Comparison of ENCODE assay signal across 19 cellular contexts in the genomic region with DNA sequence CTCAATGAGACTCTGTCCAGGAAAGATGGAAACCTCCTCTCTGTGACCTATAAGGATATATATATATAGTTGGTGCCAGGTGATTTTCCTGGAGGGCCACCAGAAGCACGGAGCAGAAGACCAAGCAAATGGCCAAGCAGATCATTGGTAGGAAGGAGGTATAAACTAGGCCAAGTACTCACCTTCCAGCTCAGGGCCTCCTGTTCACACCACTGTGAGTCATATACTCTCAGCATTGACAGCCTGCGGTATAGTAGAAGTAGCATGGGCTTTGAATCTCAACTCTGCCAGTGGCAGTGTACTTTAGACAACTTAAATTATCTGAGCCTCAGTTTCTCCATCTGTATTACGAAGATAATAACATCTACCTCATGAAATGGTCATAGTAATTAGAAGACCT. TPM values are rescaled to one million over a fixed set of nuclear protein-coding genes. Genes with fewer than 3 reads are reported as not detected.
DNase-seq lines count a peak whose midpoint lies in the region; ATAC-seq and TF ChIP-seq lines count a peak whose summit lies in the region.
"Had no signal": no experiment of that assay in that cellular context is flagged by ENCODE, and none has a peak within 500 bp of the region (broad histone marks: within the 10 kb centered on the region; RNA-seq: fewer than 3 reads in every experiment).

No MANE protein-coding gene starts in this region.

- no peaks in the 10 kb centered on the region for H3K27me3 Mint-ChIP-seq in activated T-cell treated with anti-CD3 and anti-CD28 coated beads, Interleukin-2, amount 50 U/mL, for 24 hours
- H3K27me3 Mint-ChIP-seq in CD8-positive, alpha-beta T cell (ENCODE audit: low read depth), result no peaks in the 10 kb centered on the region
- no peaks in the 10 kb centered on the region for H3K27me3 Mint-ChIP-seq in activated CD8-positive, alpha-beta T cell treated with anti-CD3 and anti-CD28 coated beads for 36 hours
- H3K27me3 Mint-ChIP-seq in immature natural killer cell (ENCODE audit: low read depth in 3 of 3), result peaks cover 0 to 3% (median 2%) of the 10 kb centered on the region in 3 donors
- peaks cover 10% of the 10 kb centered on the region for H3K27me3 Mint-ChIP-seq in stimulated activated memory B cell treated with anti-CD40 and anti-IgM and Interleukin-4, amounts not matched to agents 10 μg/mL and 1 μg/mL and 100 μg/mL, for 72 hours

- peaks cover 85% of the 10 kb centered on the region for H3K36me3 Mint-ChIP-seq in activated T-cell treated with anti-CD3 and anti-CD28 coated beads, Interleukin-2, amount 50 U/mL, for 24 hours (ENCODE audit: low read depth)
- H3K36me3 Mint-ChIP-seq in CD8-positive, alpha-beta T cell, result no peaks in the 10 kb centered on the region
- peaks cover 66% of the 10 kb centered on the region for H3K36me3 Mint-ChIP-seq in activated CD8-positive, alpha-beta T cell treated with anti-CD3 and anti-CD28 coated beads for 36 hours (ENCODE audit: low read depth)
- peaks cover 11 to 43% (median 21%) of the 10 kb centered on the region in 3 donors for H3K36me3 Mint-ChIP-seq in immature natural killer cell
- H3K36me3 Mint-ChIP-seq in stimulated activated memory B cell treated with anti-CD40 and anti-IgM and Interleukin-4, amounts not matched to agents 10 μg/mL and 1 μg/mL and 100 μg/mL, for 72 hours, result peaks cover 6% of the 10 kb centered on the region
- H3K36me3 Mint-ChIP-seq: CD14-positive monocyte had no signal

- ATAC-seq in CD8-positive, alpha-beta T cell, result peak; percentile 54
- ATAC-seq in activated CD8-positive, alpha-beta T cell treated with anti-CD3 and anti-CD28 coated beads for 36 hours, result peak; percentile 85
- ATAC-seq in HG03432 (IDR thresholded peaks at IDR 0.05; ENCODE audit: unreplicated experiment), result no peak
- no peak for ATAC-seq in stimulated activated memory B cell treated with anti-CD40 and anti-IgM and Interleukin-4, amounts not matched to agents 10 μg/mL and 1 μg/mL and 100 μg/mL, for 72 hours

- POLR2A ChIA-PET in CD8-positive, alpha-beta T cell (lab: Charles Lee), result no interaction called here
- POLR2A ChIA-PET in activated CD8-positive, alpha-beta T cell treated with anti-CD3 and anti-CD28 coated beads for 36 hours (lab: Charles Lee), result interaction anchor here (0.5 to 1.1 kb wide), 4 partner anchors 10 to 92 kb away, joined by 3 to 4 read pairs (median 4); no protein-coding TSS in a partner anchor

- no peak overlapping the region for H3K27ac ChIP-seq in CD8-positive, alpha-beta T cell (ENCODE audit: low read depth, low read length)
- H3K27ac ChIP-seq: PC-9 had no signal

- no peaks in the 10 kb centered on the region for H3K4me1 ChIP-seq in CD8-positive, alpha-beta T cell (ENCODE audit: insufficient read depth, low read length)

- H3K27ac Mint-ChIP-seq in activated T-cell treated with anti-CD3 and anti-CD28 coated beads, Interleukin-2, amount 50 U/mL, for 24 hours, result peak overlapping the region; percentile 48
- no peak overlapping the region for H3K27ac Mint-ChIP-seq in CD8-positive, alpha-beta T cell
- H3K27ac Mint-ChIP-seq in activated CD8-positive, alpha-beta T cell treated with anti-CD3 and anti-CD28 coated beads for 36 hours, result no peak overlapping the region
- peak overlapping the region; percentile 30 to 87 (median 57) for H3K27ac Mint-ChIP-seq in immature natural killer cell
- H3K27ac Mint-ChIP-seq in stimulated activated memory B cell treated with anti-CD40 and anti-IgM and Interleukin-4, amounts not matched to agents 10 μg/mL and 1 μg/mL and 100 μg/mL, for 72 hours, result no peak overlapping the region
- H3K27ac Mint-ChIP-seq: CD14-positive monocyte, H9 had no signal

- peaks cover 42% of the 10 kb centered on the region for H3K4me1 Mint-ChIP-seq in activated T-cell treated with anti-CD3 and anti-CD28 coated beads, Interleukin-2, amount 50 U/mL, for 24 hours (ENCODE audit: low read depth)
- no peaks in the 10 kb centered on the region for H3K4me1 Mint-ChIP-seq in CD8-positive, alpha-beta T cell (ENCODE audit: low read depth)
- H3K4me1 Mint-ChIP-seq in activated CD8-positive, alpha-beta T cell treated with anti-CD3 and anti-CD28 coated beads for 36 hours (ENCODE audit: low read depth), result peaks cover 16% of the 10 kb centered on the region
- peaks cover 9 to 44% of the 10 kb centered on the region in 2 donors for H3K4me1 Mint-ChIP-seq in immature natural killer cell
- peaks cover 4% of the 10 kb centered on the region for H3K4me1 Mint-ChIP-seq in stimulated activated memory B cell treated with anti-CD40 and anti-IgM and Interleukin-4, amounts not matched to agents 10 μg/mL and 1 μg/mL and 100 μg/mL, for 72 hours
- H3K4me1 Mint-ChIP-seq: CD14-positive monocyte had no signal

- no peaks in the 10 kb centered on the region for H3K36me3 ChIP-seq in CD8-positive, alpha-beta T cell (ENCODE audit: insufficient read depth, low read length)

- H3K9me3 ChIP-seq in CD8-positive, alpha-beta T cell (ENCODE audit: low read length), result no peaks in the 10 kb centered on the region

- no peak for DNase-seq in activated T-cell treated with anti-CD3 and anti-CD28 coated beads, Interleukin-2, amount 50 U/mL, for 24 hours
- DNase-seq in activated T-cell treated with anti-CD3 and anti-CD28 coated beads, Interleukin-2, amount 50 U/mL, for 1 hour, result no peak
- no peak for DNase-seq in CD8-positive, alpha-beta T cell
- no peak for DNase-seq in activated CD8-positive, alpha-beta T cell treated with anti-CD3 and anti-CD28 coated beads for 36 hours
- peak in 2 of 3 donors; percentile 33 to 35 for DNase-seq in immature natural killer cell
- DNase-seq: ACHN, AML-193, Calu3, DMS53, H9, NCI-H1105 treated with DMSO at 0.1 percent for 48 hours, NCI-H1694 treated with DMSO at 0.1 percent for 48 hours, NCI-H2107, NCI-H2227 treated with DMSO at 0.1 percent for 48 hours, NCI-H524, PC-9 had no signal

- no peaks in the 10 kb centered on the region for H3K27me3 ChIP-seq in CD8-positive, alpha-beta T cell (ENCODE audit: insufficient read depth, low read length)

- no peak for TF ChIP-seq CTCF in CD8-positive, alpha-beta T cell (IDR thresholded peaks at IDR 0.05)
- TF ChIP-seq CTCF in activated CD8-positive, alpha-beta T cell treated with anti-CD3 and anti-CD28 coated beads for 36 hours (IDR thresholded peaks at IDR 0.05), result no peak

- no peaks in the 10 kb centered on the region for H3K9me3 Mint-ChIP-seq in activated T-cell treated with anti-CD3 and anti-CD28 coated beads, Interleukin-2, amount 50 U/mL, for 24 hours
- no peaks in the 10 kb centered on the region for H3K9me3 Mint-ChIP-seq in CD8-positive, alpha-beta T cell
- H3K9me3 Mint-ChIP-seq in activated CD8-positive, alpha-beta T cell treated with anti-CD3 and anti-CD28 coated beads for 36 hours, result no peaks in the 10 kb centered on the region
- no peaks in the 10 kb centered on the region for H3K9me3 Mint-ChIP-seq in immature natural killer cell
- no peaks in the 10 kb centered on the region for H3K9me3 Mint-ChIP-seq in stimulated activated memory B cell treated with anti-CD40 and anti-IgM and Interleukin-4, amounts not matched to agents 10 μg/mL and 1 μg/mL and 100 μg/mL, for 72 hours

- no peak overlapping the region for H3K4me3 Mint-ChIP-seq in activated T-cell treated with anti-CD3 and anti-CD28 coated beads, Interleukin-2, amount 50 U/mL, for 24 hours
- H3K4me3 Mint-ChIP-seq in CD8-positive, alpha-beta T cell, result no peak overlapping the region
- no peak overlapping the region for H3K4me3 Mint-ChIP-seq in activated CD8-positive, alpha-beta T cell treated with anti-CD3 and anti-CD28 coated beads for 36 hours
- peak overlapping the region in 2 of 5 donors; percentile 1 to 43 for H3K4me3 Mint-ChIP-seq in immature natural killer cell
- H3K4me3 Mint-ChIP-seq in stimulated activated memory B cell treated with anti-CD40 and anti-IgM and Interleukin-4, amounts not matched to agents 10 μg/mL and 1 μg/mL and 100 μg/mL, for 72 hours, result no peak overlapping the region
- H3K4me3 Mint-ChIP-seq: CD14-positive monocyte, H9 had no signal

- H3K4me3 ChIP-seq in CD8-positive, alpha-beta T cell (ENCODE audit: low read depth, low read length), result no peak overlapping the region
- H3K4me3 ChIP-seq: PC-9 had no signal

- intact Hi-C loops in CD8-positive, alpha-beta T cell (cut with DNase I, micrococcal nuclease), result no loop called here
- intact Hi-C loops in activated CD8-positive, alpha-beta T cell treated with anti-CD3 and anti-CD28 coated beads for 36 hours (cut with micrococcal nuclease), result no loop called here

- CTCF ChIA-PET in CD8-positive, alpha-beta T cell (lab: Charles Lee), result interaction anchor here (0.6 kb wide), 1 partner anchor 549 kb away, joined by 3 read pairs; no protein-coding TSS in a partner anchor
- CTCF ChIA-PET in activated CD8-positive, alpha-beta T cell treated with anti-CD3 and anti-CD28 coated beads for 36 hours (lab: Charles Lee), result interaction anchor here (0.8 kb wide), 1 partner anchor 10 kb away, joined by 3 read pairs; no protein-coding TSS in a partner anchor

RNA-seq across cellular contexts. Expression of gene IL12RB2, which starts 15.4 kb away (rescaled TPM):
- total RNA-seq in CD8-positive, alpha-beta T cell, result 1 to 10 TPM; 1.5 to 2.2 TPM
- total RNA-seq in activated CD8-positive, alpha-beta T cell treated with anti-CD3 and anti-CD28 coated beads for 36 hours, result 10 to 100 TPM; 29.1 to 29.7 TPM
- polyA plus RNA-seq in immature natural killer cell, result 10 to 100 TPM; 33.3 to 68.1 (median 40.5) TPM
- total RNA-seq: Calu3, PC-9 had no signal
- polyA plus RNA-seq: CD14-positive monocyte had no signal

Comparison
In these comparisons a context has a peak if more than half of its experiments do, and no peak if none do; other contexts are left out.
1. DNase-seq: peak in immature natural killer cell (2 of 3); none in activated T-cell treated with anti-CD3 and anti-CD28 coated beads, Interleukin-2, amount 50 U/mL, for 24 hours (single experiment), activated T-cell treated with anti-CD3 and anti-CD28 coated beads, Interleukin-2, amount 50 U/mL, for 1 hour (single experiment), CD8-positive, alpha-beta T cell (0 of 7) and activated CD8-positive, alpha-beta T cell treated with anti-CD3 and anti-CD28 coated beads for 36 hours (single experiment).
2. H3K27ac Mint-ChIP-seq: peak in activated T-cell treated with anti-CD3 and anti-CD28 coated beads, Interleukin-2, amount 50 U/mL, for 24 hours (single experiment) and immature natural killer cell (6 of 6); none in CD8-positive, alpha-beta T cell (single experiment), activated CD8-positive, alpha-beta T cell treated with anti-CD3 and anti-CD28 coated beads for 36 hours (single experiment) and stimulated activated memory B cell treated with anti-CD40 and anti-IgM and Interleukin-4, amounts not matched to agents 10 μg/mL and 1 μg/mL and 100 μg/mL, for 72 hours (single experiment).
3. ATAC-seq: peak in CD8-positive, alpha-beta T cell (single experiment) and activated CD8-positive, alpha-beta T cell treated with anti-CD3 and anti-CD28 coated beads for 36 hours (single experiment); none in HG03432 (single experiment) and stimulated activated memory B cell treated with anti-CD40 and anti-IgM and Interleukin-4, amounts not matched to agents 10 μg/mL and 1 μg/mL and 100 μg/mL, for 72 hours (single experiment).
4. RNA of gene IL12RB2, which starts 15.4 kb away (total RNA-seq): 29.1 to 29.7 TPM in activated CD8-positive, alpha-beta T cell treated with anti-CD3 and anti-CD28 coated beads for 36 hours; 1.5 to 2.2 TPM in CD8-positive, alpha-beta T cell; every median in the first group is over 4 times any median in the second.